ENCODE assay signal across 1 cellular context in genomic region chr1:224114787-224115175, GRCh38.
TF ChIP-seq lines count a peak whose summit lies in the region.

No MANE protein-coding gene starts in this region.

TF ChIP-seq in GM23338, 12 proteins besides CTCF, POLR2A, EP300 and RAD21 (continued from another document):
- TF ChIP-seq, protein P1, sequence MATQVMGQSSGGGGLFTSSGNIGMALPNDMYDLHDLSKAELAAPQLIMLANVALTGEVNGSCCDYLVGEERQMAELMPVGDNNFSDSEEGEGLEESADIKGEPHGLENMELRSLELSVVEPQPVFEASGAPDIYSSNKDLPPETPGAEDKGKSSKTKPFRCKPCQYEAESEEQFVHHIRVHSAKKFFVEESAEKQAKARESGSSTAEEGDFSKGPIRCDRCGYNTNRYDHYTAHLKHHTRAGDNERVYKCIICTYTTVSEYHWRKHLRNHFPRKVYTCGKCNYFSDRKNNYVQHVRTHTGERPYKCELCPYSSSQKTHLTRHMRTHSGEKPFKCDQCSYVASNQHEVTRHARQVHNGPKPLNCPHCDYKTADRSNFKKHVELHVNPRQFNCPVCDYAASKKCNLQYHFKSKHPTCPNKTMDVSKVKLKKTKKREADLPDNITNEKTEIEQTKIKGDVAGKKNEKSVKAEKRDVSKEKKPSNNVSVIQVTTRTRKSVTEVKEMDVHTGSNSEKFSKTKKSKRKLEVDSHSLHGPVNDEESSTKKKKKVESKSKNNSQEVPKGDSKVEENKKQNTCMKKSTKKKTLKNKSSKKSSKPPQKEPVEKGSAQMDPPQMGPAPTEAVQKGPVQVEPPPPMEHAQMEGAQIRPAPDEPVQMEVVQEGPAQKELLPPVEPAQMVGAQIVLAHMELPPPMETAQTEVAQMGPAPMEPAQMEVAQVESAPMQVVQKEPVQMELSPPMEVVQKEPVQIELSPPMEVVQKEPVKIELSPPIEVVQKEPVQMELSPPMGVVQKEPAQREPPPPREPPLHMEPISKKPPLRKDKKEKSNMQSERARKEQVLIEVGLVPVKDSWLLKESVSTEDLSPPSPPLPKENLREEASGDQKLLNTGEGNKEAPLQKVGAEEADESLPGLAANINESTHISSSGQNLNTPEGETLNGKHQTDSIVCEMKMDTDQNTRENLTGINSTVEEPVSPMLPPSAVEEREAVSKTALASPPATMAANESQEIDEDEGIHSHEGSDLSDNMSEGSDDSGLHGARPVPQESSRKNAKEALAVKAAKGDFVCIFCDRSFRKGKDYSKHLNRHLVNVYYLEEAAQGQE (IDR thresholded peaks at IDR 0.05; ENCODE audit: unreplicated experiment), result no peak
- TF ChIP-seq POLR2AphosphoS5 (IDR thresholded peaks at IDR 0.05; ENCODE audit: low read depth) (no peak), ZNF114 (CRISPR knock-in tag; IDR thresholded peaks at IDR 0.05) (no peak), EZH2 (IDR thresholded peaks at IDR 0.05; ENCODE audit: low read depth, unreplicated experiment) (no peak), EZH2phosphoT487 (IDR thresholded peaks at IDR 0.05; ENCODE audit: unreplicated experiment) (no peak), JUNB (IDR thresholded peaks at IDR 0.05; ENCODE audit: unreplicated experiment) (no peak), CREB1 (CRISPR knock-in tag; IDR thresholded peaks at IDR 0.05; ENCODE audit: low read depth) (no peak), NANOG (IDR thresholded peaks at IDR 0.05; ENCODE audit: borderline replicate concordance) (no peak), ZNF331 (CRISPR knock-in tag; IDR thresholded peaks at IDR 0.05; ENCODE audit: low read depth) (no peak)
- TF ChIP-seq, protein P2, sequence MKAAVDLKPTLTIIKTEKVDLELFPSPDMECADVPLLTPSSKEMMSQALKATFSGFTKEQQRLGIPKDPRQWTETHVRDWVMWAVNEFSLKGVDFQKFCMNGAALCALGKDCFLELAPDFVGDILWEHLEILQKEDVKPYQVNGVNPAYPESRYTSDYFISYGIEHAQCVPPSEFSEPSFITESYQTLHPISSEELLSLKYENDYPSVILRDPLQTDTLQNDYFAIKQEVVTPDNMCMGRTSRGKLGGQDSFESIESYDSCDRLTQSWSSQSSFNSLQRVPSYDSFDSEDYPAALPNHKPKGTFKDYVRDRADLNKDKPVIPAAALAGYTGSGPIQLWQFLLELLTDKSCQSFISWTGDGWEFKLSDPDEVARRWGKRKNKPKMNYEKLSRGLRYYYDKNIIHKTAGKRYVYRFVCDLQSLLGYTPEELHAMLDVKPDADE (IDR thresholded peaks at IDR 0.05), result no peak
